1 cellular context compared by ENCODE assay signal in genomic region chr1:60936052-60936619, GRCh38.
TF ChIP-seq lines count a peak whose summit lies in the region.

No MANE protein-coding gene starts in this region.

TF ChIP-seq in GM23338, 12 proteins besides CTCF, POLR2A, EP300 and RAD21 (continued from another document):
- TF ChIP-seq REST (IDR thresholded peaks at IDR 0.05; ENCODE audit: unreplicated experiment) (no peak), ZNF114 (CRISPR knock-in tag; IDR thresholded peaks at IDR 0.05) (no peak), ETS1 (IDR thresholded peaks at IDR 0.05) (no peak), JUNB (IDR thresholded peaks at IDR 0.05; ENCODE audit: unreplicated experiment) (no peak), POLR2AphosphoS5 (IDR thresholded peaks at IDR 0.05; ENCODE audit: low read depth) (no peak), CREB1 (CRISPR knock-in tag; IDR thresholded peaks at IDR 0.05; ENCODE audit: low read depth) (no peak), NANOG (IDR thresholded peaks at IDR 0.05; ENCODE audit: borderline replicate concordance) (no peak)
